ENCODE assay signal across 17 cellular contexts in genomic region chr2:9735335-9735734, GRCh38.
DNase-seq lines count a peak whose midpoint lies in the region; ATAC-seq and TF ChIP-seq lines count a peak whose summit lies in the region.
"Had no signal": no experiment of that assay in that cellular context is flagged by ENCODE, and none has a peak within 500 bp of the region (broad histone marks: within the 10 kb centered on the region; RNA-seq: fewer than 3 reads in every experiment).

No MANE protein-coding gene starts in this region.

- CTCF ChIA-PET in activated CD4-positive, alpha-beta T cell treated with anti-CD3 and anti-CD28 coated beads for 36 hours (lab: Charles Lee) = interaction anchor here (1.0 kb wide), 1 partner anchor 19 kb away, joined by 3 read pairs; no protein-coding TSS in a partner anchor
- CTCF ChIA-PET in HEK293 (lab: Yijun Ruan, JAX) = interaction anchor here (1.4 kb wide), 1 partner anchor 37 kb away, joined by 3 read pairs; no protein-coding TSS in a partner anchor
- CTCF ChIA-PET in T-cell (lab: Charles Lee) = no interaction called here

- ATAC-seq in activated CD4-positive, alpha-beta T cell treated with anti-CD3 and anti-CD28 coated beads for 36 hours = no peak
- ATAC-seq in T-cell (replicated peaks in 1 of 4) = peak in 3 of 4 experiments; percentile 49 to 73 (median 69)
- no peak for ATAC-seq in GM19023 (IDR thresholded peaks at IDR 0.05; ENCODE audit: unreplicated experiment)
- ATAC-seq: body of pancreas, foreskin keratinocyte had no signal

- H3K9me3 ChIP-seq in HEK293 (ENCODE audit: control insufficient read depth, insufficient read depth, low read depth, low read length) = no peaks in the 10 kb centered on the region
- H3K9me3 ChIP-seq in effector memory CD4-positive, alpha-beta T cell (ENCODE audit: control insufficient read depth, low read length) = no peaks in the 10 kb centered on the region
- H3K9me3 ChIP-seq: body of pancreas had no signal

- H3K27ac ChIP-seq in HEK293 (ENCODE audit: extremely low read depth, low read depth, low read length) = no peak overlapping the region
- H3K27ac ChIP-seq in effector memory CD4-positive, alpha-beta T cell (ENCODE audit: insufficient read depth, low read length, poor library complexity, severe bottlenecking) = peak overlapping the region; percentile 18
- H3K27ac ChIP-seq: BLaER1 treated with 17β-estradiol and CSF1 and Interleukin-3, amounts not matched to agents 10 nM and 100 nM; body of pancreas; coronary artery; foreskin keratinocyte had no signal

- intact Hi-C loops in activated CD4-positive, alpha-beta T cell treated with anti-CD3 and anti-CD28 coated beads for 36 hours (cut with DNase I, micrococcal nuclease) = no loop called here

- no peak overlapping the region for H3K4me3 ChIP-seq in HEK293 (ENCODE audit: low read depth, low read length)
- no peak overlapping the region for H3K4me3 ChIP-seq in effector memory CD4-positive, alpha-beta T cell (ENCODE audit: insufficient read depth, low read depth, low read length, poor library complexity, severe bottlenecking)
- H3K4me3 ChIP-seq: BLaER1 treated with 17β-estradiol and CSF1 and Interleukin-3, amounts not matched to agents 10 nM and 100 nM; body of pancreas; coronary artery had no signal

- peaks cover 48% of the 10 kb centered on the region for H3K4me1 Mint-ChIP-seq in activated CD4-positive, alpha-beta T cell treated with anti-CD3 and anti-CD28 coated beads for 36 hours
- H3K4me1 Mint-ChIP-seq in T-cell = peaks cover 46 to 51% (median 48%) of the 10 kb centered on the region in 3 donors
- H3K4me1 Mint-ChIP-seq in nephron progenitor cell = peaks cover 11% of the 10 kb centered on the region

- H3K27ac Mint-ChIP-seq in activated CD4-positive, alpha-beta T cell treated with anti-CD3 and anti-CD28 coated beads for 36 hours = peak overlapping the region; percentile 4
- H3K27ac Mint-ChIP-seq in T-cell (peak overlapping the region; percentile 82 to 83), nephron progenitor cell (no peak overlapping the region)
- H3K27ac Mint-ChIP-seq: HFFc6 had no signal

- TF ChIP-seq CTCF in HEK293 (tag by site-specific recombination; IDR thresholded peaks at IDR 0.05) (no peak), nephron progenitor cell (IDR thresholded peaks at IDR 0.05) (no peak)

- POLR2A ChIA-PET in activated CD4-positive, alpha-beta T cell treated with anti-CD3 and anti-CD28 coated beads for 36 hours (lab: Charles Lee) = interaction anchor here (0.7 kb wide), 1 partner anchor 8 kb away, joined by 3 read pairs; no protein-coding TSS in a partner anchor
- POLR2A ChIA-PET in HEK293 (lab: Yijun Ruan, JAX) (no interaction called here), T-cell (lab: Charles Lee) (no interaction called here)

- DNase-seq in activated CD4-positive, alpha-beta T cell treated with anti-CD3 and anti-CD28 coated beads for 36 hours = no peak
- DNase-seq in activated CD4-positive, alpha-beta T cell treated with anti-CD3 and anti-CD28 coated beads, Interleukin-2, amount 50 U/mL, for 48 hours = no peak
- DNase-seq in T-cell (peak in 2 of 34 experiments; percentile 14 to 40), 8988T (no peak), nephron progenitor cell (no peak)
- no peak for DNase-seq in effector memory CD4-positive, alpha-beta T cell
- DNase-seq: body of pancreas, HFFc6, kidney glomerular epithelial cell, NCI-H1694 treated with DMSO at 0.1 percent for 48 hours, RPMI8226 had no signal

- H3K36me3 Mint-ChIP-seq in activated CD4-positive, alpha-beta T cell treated with anti-CD3 and anti-CD28 coated beads for 36 hours (ENCODE audit: low read depth) = no peaks in the 10 kb centered on the region
- H3K36me3 Mint-ChIP-seq in T-cell (peaks cover 3% of the 10 kb centered on the region), nephron progenitor cell (ENCODE audit: low read depth) (no peaks in the 10 kb centered on the region)

- no peaks in the 10 kb centered on the region for H3K27me3 ChIP-seq in effector memory CD4-positive, alpha-beta T cell (replicated peaks; ENCODE audit: control insufficient read depth, insufficient read depth, low read length, poor library complexity, severe bottlenecking)
- H3K27me3 ChIP-seq: BLaER1 treated with 17β-estradiol and CSF1 and Interleukin-3, amounts not matched to agents 10 nM and 100 nM; body of pancreas; foreskin keratinocyte had no signal

- H3K36me3 ChIP-seq in HEK293 (ENCODE audit: control insufficient read depth in 2 of 2, insufficient read depth in 1 of 2, low read length in 2 of 2) = no peaks in the 10 kb centered on the region
- H3K36me3 ChIP-seq in effector memory CD4-positive, alpha-beta T cell (ENCODE audit: control insufficient read depth, insufficient read depth, low read length) = no peaks in the 10 kb centered on the region
- H3K36me3 ChIP-seq: BLaER1 treated with 17β-estradiol and CSF1 and Interleukin-3, amounts not matched to agents 10 nM and 100 nM had no signal

- H3K4me1 ChIP-seq in HEK293 (ENCODE audit: control insufficient read depth, insufficient read depth, low read length) = no peaks in the 10 kb centered on the region
- peaks cover 40% of the 10 kb centered on the region for H3K4me1 ChIP-seq in effector memory CD4-positive, alpha-beta T cell (ENCODE audit: control insufficient read depth, insufficient read depth, low read length, poor library complexity, severe bottlenecking)
- H3K4me1 ChIP-seq: body of pancreas had no signal

- peaks cover 11% of the 10 kb centered on the region for H3K9me3 Mint-ChIP-seq in activated CD4-positive, alpha-beta T cell treated with anti-CD3 and anti-CD28 coated beads for 36 hours (ENCODE audit: low read depth)
- H3K9me3 Mint-ChIP-seq in T-cell (peaks cover 0 to 8% (median 3%) of the 10 kb centered on the region in 3 donors), nephron progenitor cell (peaks cover 36% of the 10 kb centered on the region)

- no peaks in the 10 kb centered on the region for H3K27me3 Mint-ChIP-seq in activated CD4-positive, alpha-beta T cell treated with anti-CD3 and anti-CD28 coated beads for 36 hours
- H3K27me3 Mint-ChIP-seq in T-cell = no peaks in the 10 kb centered on the region
- H3K27me3 Mint-ChIP-seq in nephron progenitor cell (ENCODE audit: low read depth, poor library complexity) = peaks cover 7% of the 10 kb centered on the region

- H3K4me3 Mint-ChIP-seq in activated CD4-positive, alpha-beta T cell treated with anti-CD3 and anti-CD28 coated beads for 36 hours = no peak overlapping the region
- H3K4me3 Mint-ChIP-seq in T-cell = peak overlapping the region in 2 of 3 donors; percentile 1 to 4
- H3K4me3 Mint-ChIP-seq in nephron progenitor cell = no peak overlapping the region
- H3K4me3 Mint-ChIP-seq: HFFc6, neural crest cell had no signal

TF ChIP-seq in HEK293, 187 proteins besides CTCF, POLR2A, EP300 and RAD21:
- TF ChIP-seq ZNF777 (tag by site-specific recombination; IDR thresholded peaks at IDR 0.05; ENCODE audit: borderline replicate concordance) (no peak), KLF1 (tag by site-specific recombination; IDR thresholded peaks at IDR 0.05) (no peak), ZNF549 (tag by site-specific recombination; IDR thresholded peaks at IDR 0.05) (no peak), ZNF37A (tag by site-specific recombination; IDR thresholded peaks at IDR 0.05) (no peak), ZNF600 (tag by site-specific recombination; IDR thresholded peaks at IDR 0.05) (peak; percentile 37; the same call in 1 of the 2 replicates)

Comparison
In these comparisons a context has a peak if more than half of its experiments do, and no peak if none do; other contexts are left out.
1. ATAC-seq: peak in T-cell (3 of 4); none in activated CD4-positive, alpha-beta T cell treated with anti-CD3 and anti-CD28 coated beads for 36 hours (single experiment) and GM19023 (single experiment).
2. H3K4me3 Mint-ChIP-seq: peak in T-cell (2 of 3); none in activated CD4-positive, alpha-beta T cell treated with anti-CD3 and anti-CD28 coated beads for 36 hours (single experiment) and nephron progenitor cell (single experiment).
3. CTCF ChIA-PET loops: an anchor here in activated CD4-positive, alpha-beta T cell treated with anti-CD3 and anti-CD28 coated beads for 36 hours (1.0 kb wide) and HEK293 (1.4 kb wide); none called in T-cell.